Comparison of ENCODE assay signal across 12 cellular contexts in the genomic region with DNA sequence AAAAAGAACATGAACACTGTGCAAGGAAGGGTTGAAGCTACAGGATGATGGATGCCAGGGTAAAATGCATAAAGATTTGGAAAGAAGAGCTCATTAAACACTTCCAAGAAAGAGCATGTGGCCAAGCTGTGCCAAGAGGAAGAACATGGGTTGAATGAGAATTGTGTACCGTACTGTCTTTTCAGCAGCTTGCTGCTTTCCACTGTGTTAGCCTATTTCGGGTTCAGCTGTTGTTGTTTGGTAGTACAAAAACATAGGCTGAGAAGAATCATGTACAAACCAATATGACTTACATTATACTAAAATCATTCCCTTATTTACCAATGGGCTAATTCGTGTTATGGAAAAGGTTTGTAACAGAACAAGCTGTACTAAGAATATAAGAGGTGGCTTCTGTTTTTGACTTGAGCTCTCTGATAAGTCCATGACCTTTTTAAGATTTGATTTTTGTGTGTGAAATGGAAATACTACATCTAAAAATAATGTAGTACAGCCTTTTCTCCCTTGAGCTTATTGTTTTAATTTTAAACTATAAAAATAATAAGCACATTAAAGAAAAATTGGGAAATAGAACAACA. TPM values are rescaled to one million over a fixed set of nuclear protein-coding genes. Genes with fewer than 3 reads are reported as not detected.
A peak's percentile ranks its signal among the peaks of the same experiment; 100 is the strongest.
DNase-seq lines count a peak whose midpoint lies in the region; ATAC-seq and TF ChIP-seq lines count a peak whose summit lies in the region.
"Had no signal": no experiment of that assay in that cellular context is flagged by ENCODE, and none has a peak within 500 bp of the region (broad histone marks: within the 10 kb centered on the region; RNA-seq: fewer than 3 reads in every experiment).

No MANE protein-coding gene starts in this region.

- intact Hi-C loops in activated B cell treated with CpG ODN at 0.5 μM for 24 hours (cut with micrococcal nuclease) (no loop called here), head of caudate nucleus (cut with DNase I) (no loop called here), psoas muscle (cut with DNase I) (no loop called here)

- H3K27me3 ChIP-seq in psoas muscle (ENCODE audit: insufficient read depth in 3 of 3, low read length in 2 of 3), result no peaks in the 10 kb centered on the region

- no peak for ATAC-seq in activated B cell treated with CpG ODN at 0.5 μM for 24 hours (ENCODE audit: low read depth)
- peak in 2 of 4 donors; percentile 18 to 47 for ATAC-seq in psoas muscle
- no peak for ATAC-seq in stimulated activated effector memory CD8-positive, alpha-beta T cell treated with anti-CD3 and anti-CD28 coated beads, Interleukin-12 subunit alpha, Interleukin-12 subunit beta, amount 100 ng/mL, for 72 hours
- ATAC-seq in HG02798 (IDR thresholded peaks at IDR 0.05; ENCODE audit: poor library complexity, unreplicated experiment), result no peak
- ATAC-seq in omental fat pad (ENCODE audit: low FRiP score), result no peak
- no peak for ATAC-seq in stimulated activated naive CD8-positive, alpha-beta T cell treated with anti-CD3 and anti-CD28 coated beads, Interleukin-15, amount 100 ng/mL, for 72 hours
- ATAC-seq: effector memory CD8-positive, alpha-beta T cell had no signal

- peak overlapping the region; percentile 1 for H3K4me3 ChIP-seq in psoas muscle

- 14 to 27% (median 22%) methylated on average over 3 of the region's 3 CpGs for WGBS in psoas muscle, 3 donors

- H3K36me3 ChIP-seq in psoas muscle (ENCODE audit: insufficient read depth in 1 of 2, low read depth in 1 of 2), result no peaks in the 10 kb centered on the region

- CTCF ChIA-PET in activated B cell treated with CpG ODN at 0.5 μM for 24 hours (lab: Charles Lee), result interaction anchor here (1.1 kb wide), 1 partner anchor 21 kb away, joined by 5 read pairs; no protein-coding TSS in a partner anchor

- H3K4me3 Mint-ChIP-seq in activated B cell treated with CpG ODN at 0.5 μM for 24 hours, result no peak overlapping the region
- H3K4me3 Mint-ChIP-seq in stimulated activated effector memory CD8-positive, alpha-beta T cell treated with anti-CD3 and anti-CD28 coated beads, Interleukin-12 subunit alpha, Interleukin-12 subunit beta, amount 100 ng/mL, for 72 hours, result no peak overlapping the region
- H3K4me3 Mint-ChIP-seq in stimulated activated naive CD8-positive, alpha-beta T cell treated with anti-CD3 and anti-CD28 coated beads, Interleukin-15, amount 100 ng/mL, for 72 hours, result no peak overlapping the region
- H3K4me3 Mint-ChIP-seq: effector memory CD8-positive, alpha-beta T cell; nephron progenitor cell had no signal

- H3K4me1 ChIP-seq in psoas muscle, result peaks cover 39% of the 10 kb centered on the region

- H3K4me1 Mint-ChIP-seq in activated B cell treated with CpG ODN at 0.5 μM for 24 hours, result peaks cover 46% of the 10 kb centered on the region
- H3K4me1 Mint-ChIP-seq in stimulated activated effector memory CD8-positive, alpha-beta T cell treated with anti-CD3 and anti-CD28 coated beads, Interleukin-12 subunit alpha, Interleukin-12 subunit beta, amount 100 ng/mL, for 72 hours, result peaks cover 43% of the 10 kb centered on the region
- H3K4me1 Mint-ChIP-seq in stimulated activated naive CD8-positive, alpha-beta T cell treated with anti-CD3 and anti-CD28 coated beads, Interleukin-15, amount 100 ng/mL, for 72 hours, result peaks cover 47% of the 10 kb centered on the region
- H3K4me1 Mint-ChIP-seq: nephron progenitor cell had no signal

- peaks cover 31% of the 10 kb centered on the region for H3K36me3 Mint-ChIP-seq in activated B cell treated with CpG ODN at 0.5 μM for 24 hours (ENCODE audit: low read depth)
- H3K36me3 Mint-ChIP-seq in stimulated activated effector memory CD8-positive, alpha-beta T cell treated with anti-CD3 and anti-CD28 coated beads, Interleukin-12 subunit alpha, Interleukin-12 subunit beta, amount 100 ng/mL, for 72 hours, result peaks cover 29% of the 10 kb centered on the region

- TF ChIP-seq CTCF in activated B cell treated with CpG ODN at 0.5 μM for 24 hours (IDR thresholded peaks at IDR 0.05), result no peak
- no peak for TF ChIP-seq CTCF in psoas muscle (IDR thresholded peaks at IDR 0.05)
- TF ChIP-seq CTCF in omental fat pad (IDR thresholded peaks at IDR 0.05), result no peak

- peak overlapping the region; percentile 43 for H3K27ac ChIP-seq in psoas muscle
- H3K27ac ChIP-seq: C4-2B had no signal

- no peaks in the 10 kb centered on the region for H3K27me3 Mint-ChIP-seq in activated B cell treated with CpG ODN at 0.5 μM for 24 hours
- H3K27me3 Mint-ChIP-seq in stimulated activated naive CD8-positive, alpha-beta T cell treated with anti-CD3 and anti-CD28 coated beads, Interleukin-15, amount 100 ng/mL, for 72 hours, result no peaks in the 10 kb centered on the region
- H3K27me3 Mint-ChIP-seq: effector memory CD8-positive, alpha-beta T cell had no signal

- peaks cover 14% of the 10 kb centered on the region for H3K9me3 Mint-ChIP-seq in activated B cell treated with CpG ODN at 0.5 μM for 24 hours
- no peaks in the 10 kb centered on the region for H3K9me3 Mint-ChIP-seq in stimulated activated effector memory CD8-positive, alpha-beta T cell treated with anti-CD3 and anti-CD28 coated beads, Interleukin-12 subunit alpha, Interleukin-12 subunit beta, amount 100 ng/mL, for 72 hours
- H3K9me3 Mint-ChIP-seq in stimulated activated naive CD8-positive, alpha-beta T cell treated with anti-CD3 and anti-CD28 coated beads, Interleukin-15, amount 100 ng/mL, for 72 hours, result peaks cover 7 to 9% of the 10 kb centered on the region in 2 donors
- H3K9me3 Mint-ChIP-seq: effector memory CD8-positive, alpha-beta T cell had no signal

- no peaks in the 10 kb centered on the region for H3K9me3 ChIP-seq in psoas muscle

- POLR2A ChIA-PET in activated B cell treated with CpG ODN at 0.5 μM for 24 hours (lab: Charles Lee), result interaction anchor here (1.1 to 1.5 kb wide), 2 partner anchors 9 to 11 kb away, joined by 3 to 5 read pairs; no protein-coding TSS in a partner anchor

- DNase-seq in DMS 273 (lab: John Stamatoyannopoulos, UW; ENCODE audit: unreplicated experiment), result peak; percentile 59
- DNase-seq in activated B cell treated with CpG ODN at 0.5 μM for 24 hours, result no peak
- DNase-seq in head of caudate nucleus, result peak in 24 of 42 donors; percentile 18 to 77 (median 46)
- DNase-seq in psoas muscle, result no peak
- no peak for DNase-seq in stimulated activated effector memory CD8-positive, alpha-beta T cell treated with anti-CD3 and anti-CD28 coated beads, Interleukin-12 subunit alpha, Interleukin-12 subunit beta, amount 100 ng/mL, for 72 hours (ENCODE audit: low spot score in 2 of 2)
- no peak for DNase-seq in omental fat pad (ENCODE audit: low spot score)
- DNase-seq in stimulated activated naive CD8-positive, alpha-beta T cell treated with anti-CD3 and anti-CD28 coated beads, Interleukin-15, amount 100 ng/mL, for 72 hours, result no peak
- DNase-seq: effector memory CD8-positive, alpha-beta T cell; GOT3; nephron progenitor cell had no signal

- peak overlapping the region; percentile 10 for H3K27ac Mint-ChIP-seq in activated B cell treated with CpG ODN at 0.5 μM for 24 hours
- no peak overlapping the region for H3K27ac Mint-ChIP-seq in stimulated activated effector memory CD8-positive, alpha-beta T cell treated with anti-CD3 and anti-CD28 coated beads, Interleukin-12 subunit alpha, Interleukin-12 subunit beta, amount 100 ng/mL, for 72 hours
- H3K27ac Mint-ChIP-seq in stimulated activated naive CD8-positive, alpha-beta T cell treated with anti-CD3 and anti-CD28 coated beads, Interleukin-15, amount 100 ng/mL, for 72 hours, result no peak overlapping the region
- H3K27ac Mint-ChIP-seq: nephron progenitor cell had no signal

RNA-seq across cellular contexts. Expression of a gene that starts 27.2 kb away (rescaled TPM):
- total RNA-seq in activated B cell treated with CpG ODN at 0.5 μM for 24 hours (35.0 and 36.0 TPM in 2 replicates), psoas muscle (10 to 100 TPM in 3 of 4 donors, 1 to 10 TPM in 1; 9.1 to 20.5 (median 13.5) TPM), omental fat pad (10 to 100 TPM; 39.0 to 73.5 (median 53.7) TPM)
- polyA plus RNA-seq in psoas muscle, result 1 to 10 TPM; 2.3 to 5.2 (median 4.0) TPM

Comparison
In these comparisons a context has a peak if more than half of its experiments do, and no peak if none do; other contexts are left out.
1. DNase-seq: peak in DMS 273 (single experiment) and head of caudate nucleus (24 of 42); none in activated B cell treated with CpG ODN at 0.5 μM for 24 hours (single experiment), psoas muscle (0 of 2), stimulated activated effector memory CD8-positive, alpha-beta T cell treated with anti-CD3 and anti-CD28 coated beads, Interleukin-12 subunit alpha, Interleukin-12 subunit beta, amount 100 ng/mL, for 72 hours (0 of 2), omental fat pad (single experiment) and stimulated activated naive CD8-positive, alpha-beta T cell treated with anti-CD3 and anti-CD28 coated beads, Interleukin-15, amount 100 ng/mL, for 72 hours (0 of 2).